Comparison of ENCODE assay signal across 21 cellular contexts in the genomic region with DNA sequence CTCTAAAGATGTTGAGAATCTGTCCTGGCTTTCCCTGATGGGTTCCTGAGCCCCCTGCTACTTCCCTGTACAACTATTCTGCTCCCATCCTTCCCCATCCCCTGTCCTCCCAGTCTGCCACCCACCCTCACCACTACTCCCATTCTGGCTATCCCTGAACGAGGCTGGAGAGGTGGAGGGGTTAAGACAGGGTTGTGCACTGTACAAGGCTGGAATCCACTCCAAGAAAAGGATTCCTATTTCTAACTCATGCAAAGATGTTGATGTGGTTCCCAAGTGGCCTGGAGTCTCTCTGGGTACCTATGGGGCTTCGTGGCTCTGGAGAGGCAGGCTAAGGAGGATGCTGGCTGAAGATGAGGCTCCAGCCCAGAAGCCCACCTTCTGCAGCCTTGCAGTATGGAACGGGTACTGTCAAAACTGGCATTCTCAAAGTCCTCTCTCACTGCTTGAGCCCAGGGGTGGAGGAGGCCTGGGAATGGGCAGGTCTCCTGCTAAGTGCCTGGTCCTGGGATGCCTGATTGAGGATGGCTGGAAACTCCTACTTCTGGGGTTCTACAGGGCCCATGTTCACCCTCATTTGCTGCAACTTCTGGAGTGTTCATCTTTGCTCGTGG. TPM values are rescaled to one million over a fixed set of nuclear protein-coding genes. Genes with fewer than 3 reads are reported as not detected.
DNase-seq lines count a peak whose midpoint lies in the region; ATAC-seq and TF ChIP-seq lines count a peak whose summit lies in the region.
"Had no signal": no experiment of that assay in that cellular context is flagged by ENCODE, and none has a peak within 500 bp of the region (broad histone marks: within the 10 kb centered on the region; RNA-seq: fewer than 3 reads in every experiment).

No MANE protein-coding gene starts in this region.

- H3K36me3 ChIP-seq in PC-9 (ENCODE audit: low read depth): no peaks in the 10 kb centered on the region
- no peaks in the 10 kb centered on the region for H3K36me3 ChIP-seq in adrenal gland (replicated peaks in 1 of 2)

- H3K4me3 ChIP-seq in PC-9 (no peak overlapping the region), adrenal gland (no peak overlapping the region)

- TF ChIP-seq POLR2A in adrenal gland (IDR thresholded peaks at IDR 0.05): no peak

- DNase-seq in GM10266 (ENCODE audit: extremely low spot score) (peak; percentile 17), WTC11 (ENCODE audit: low spot score) (no peak), glutamatergic neuron (no peak), PC-9 (no peak), adrenal gland (no peak), NCI-H1436 (lab: John Stamatoyannopoulos, UW) (no peak)
- DNase-seq: ACHN; C1 segment of cervical spinal cord; CD8-positive, alpha-beta T cell; HFFc6; MV-4-11; NCI-H1694 treated with DMSO at 0.1 percent for 48 hours; NCI-H2081 treated with DMSO at 0.1 percent for 48 hours; PC-3; RPMI8226; SHP77 treated with DMSO at 0.1 percent for 48 hours had no signal

- POLR2A ChIA-PET in WTC11 (lab: Charles Lee) (no interaction called here), PC-9 (lab: Charles Lee; ENCODE audit: unreplicated experiment) (no interaction called here)

- H3K79me2 ChIP-seq in PC-9 (ENCODE audit: low read depth): no peaks in the 10 kb centered on the region

- H3K4me2 ChIP-seq in PC-9: no peak overlapping the region

- no peaks in the 10 kb centered on the region for H4K20me1 ChIP-seq in PC-9 (ENCODE audit: insufficient read depth)

- H3K4me3 Mint-ChIP-seq in WTC11 (peak overlapping the region; percentile 60), glutamatergic neuron (ENCODE audit: unreplicated experiment) (peak overlapping the region; percentile 46)
- H3K4me3 Mint-ChIP-seq in stimulated activated memory B cell treated with anti-CD40 and anti-IgM and Interleukin-4, amounts not matched to agents 10 μg/mL and 1 μg/mL and 100 μg/mL, for 72 hours: peak overlapping the region; percentile 11
- H3K4me3 Mint-ChIP-seq: CD8-positive, alpha-beta T cell; HFFc6 had no signal

- CTCF ChIA-PET in WTC11 (lab: Charles Lee) (no interaction called here), PC-9 (lab: Charles Lee) (no interaction called here)

- peaks cover 98% of the 10 kb centered on the region for H3K27me3 Mint-ChIP-seq in WTC11 (ENCODE audit: low read depth)
- peaks cover 46% of the 10 kb centered on the region for H3K27me3 Mint-ChIP-seq in glutamatergic neuron (ENCODE audit: unreplicated experiment)
- peaks cover 97% of the 10 kb centered on the region for H3K27me3 Mint-ChIP-seq in stimulated activated memory B cell treated with anti-CD40 and anti-IgM and Interleukin-4, amounts not matched to agents 10 μg/mL and 1 μg/mL and 100 μg/mL, for 72 hours

- no peak for TF ChIP-seq CTCF in GM10266 (IDR thresholded peaks at IDR 0.05; ENCODE audit: control insufficient read depth, insufficient read depth, low read depth, missing control alignments)
- TF ChIP-seq CTCF in WTC11 (IDR thresholded peaks at IDR 0.05): no peak
- no peak for TF ChIP-seq CTCF in glutamatergic neuron (IDR thresholded peaks at IDR 0.05; ENCODE audit: partially characterized antibody, unreplicated experiment)
- no peak for TF ChIP-seq CTCF in PC-9 (conservative IDR thresholded peaks at IDR 0.05)
- TF ChIP-seq CTCF in adrenal gland (IDR thresholded peaks at IDR 0.05): no peak

- H2AFZ ChIP-seq in PC-9: no peak overlapping the region

- intact Hi-C loops in PC-9 (cut with micrococcal nuclease; ENCODE audit: unreplicated experiment) (no loop called here), adrenal gland (cut with DNase I) (no loop called here)

- ATAC-seq in WTC11 (no peak), HG03039 (IDR thresholded peaks at IDR 0.05; ENCODE audit: unreplicated experiment) (no peak)
- no peak for ATAC-seq in stimulated activated memory B cell treated with anti-CD40 and anti-IgM and Interleukin-4, amounts not matched to agents 10 μg/mL and 1 μg/mL and 100 μg/mL, for 72 hours
- ATAC-seq: CD8-positive, alpha-beta T cell; PC-3 had no signal

- peaks cover 63% of the 10 kb centered on the region for H3K27me3 ChIP-seq in PC-9 (ENCODE audit: insufficient read depth, low read depth)
- peaks cover 94% of the 10 kb centered on the region for H3K27me3 ChIP-seq in adrenal gland

- H3K9me3 Mint-ChIP-seq in WTC11 (no peaks in the 10 kb centered on the region), glutamatergic neuron (ENCODE audit: unreplicated experiment) (peaks cover 4% of the 10 kb centered on the region)
- H3K9me3 Mint-ChIP-seq in stimulated activated memory B cell treated with anti-CD40 and anti-IgM and Interleukin-4, amounts not matched to agents 10 μg/mL and 1 μg/mL and 100 μg/mL, for 72 hours: no peaks in the 10 kb centered on the region
- H3K9me3 Mint-ChIP-seq: CD8-positive, alpha-beta T cell; HFFc6; IgD-negative memory B cell had no signal

- H3K4me1 Mint-ChIP-seq in WTC11 (peaks cover 18% of the 10 kb centered on the region), glutamatergic neuron (ENCODE audit: low read depth, unreplicated experiment) (peaks cover 3% of the 10 kb centered on the region)
- peaks cover 17% of the 10 kb centered on the region for H3K4me1 Mint-ChIP-seq in stimulated activated memory B cell treated with anti-CD40 and anti-IgM and Interleukin-4, amounts not matched to agents 10 μg/mL and 1 μg/mL and 100 μg/mL, for 72 hours

- no TSS peak for BruUV-seq in PC-9 (replicated peaks; lab: Mats Ljungman, UMichigan)

- no peaks in the 10 kb centered on the region for H3F3A ChIP-seq in PC-9 (ENCODE audit: insufficient read depth, low read depth)

- no peaks in the 10 kb centered on the region for H3K9me2 ChIP-seq in PC-9 (ENCODE audit: insufficient read depth)

- H3K4me1 ChIP-seq in PC-9 (replicated peaks; ENCODE audit: insufficient read depth) (no peaks in the 10 kb centered on the region), adrenal gland (replicated peaks in 1 of 2) (peaks cover 10 to 13% of the 10 kb centered on the region in 2 donors)

- H3K27ac ChIP-seq in PC-9: no peak overlapping the region
- no peak overlapping the region for H3K27ac ChIP-seq in adrenal gland
- H3K27ac ChIP-seq: SK-N-MC had no signal

- no peak overlapping the region for H3K27ac Mint-ChIP-seq in WTC11
- no peak overlapping the region for H3K27ac Mint-ChIP-seq in glutamatergic neuron (ENCODE audit: unreplicated experiment)
- H3K27ac Mint-ChIP-seq in stimulated activated memory B cell treated with anti-CD40 and anti-IgM and Interleukin-4, amounts not matched to agents 10 μg/mL and 1 μg/mL and 100 μg/mL, for 72 hours: no peak overlapping the region
- H3K27ac Mint-ChIP-seq: CD8-positive, alpha-beta T cell; H9; HFFc6 had no signal

- H3K9me3 ChIP-seq in PC-9 (ENCODE audit: insufficient read depth, low read depth): no peaks in the 10 kb centered on the region
- no peaks in the 10 kb centered on the region for H3K9me3 ChIP-seq in adrenal gland (replicated peaks in 1 of 3)

- no peaks in the 10 kb centered on the region for H3K36me3 Mint-ChIP-seq in WTC11
- H3K36me3 Mint-ChIP-seq in glutamatergic neuron (ENCODE audit: unreplicated experiment): no peaks in the 10 kb centered on the region
- H3K36me3 Mint-ChIP-seq in stimulated activated memory B cell treated with anti-CD40 and anti-IgM and Interleukin-4, amounts not matched to agents 10 μg/mL and 1 μg/mL and 100 μg/mL, for 72 hours: no peaks in the 10 kb centered on the region
- H3K36me3 Mint-ChIP-seq: CD8-positive, alpha-beta T cell; IgD-negative memory B cell had no signal

- WGBS in adrenal gland, 4 donors: 30 to 64% (median 46%) methylated on average over 3 to 4 of the region's 4 CpGs

TF ChIP-seq in WTC11, 78 proteins besides CTCF, POLR2A, EP300 and RAD21 (continues in another document):
- no peak for TF ChIP-seq FOXP1 (CRISPR knock-in tag; IDR thresholded peaks at IDR 0.05; ENCODE audit: borderline replicate concordance)
- no peak for TF ChIP-seq TP53 (CRISPR knock-in tag; IDR thresholded peaks at IDR 0.05)
- no peak for TF ChIP-seq NFE2L1 (CRISPR knock-in tag; IDR thresholded peaks at IDR 0.05)
- TF ChIP-seq ZNF423 (CRISPR knock-in tag; IDR thresholded peaks at IDR 0.05): no peak
- TF ChIP-seq ZNF317 (CRISPR knock-in tag; IDR thresholded peaks at IDR 0.05; ENCODE audit: borderline replicate concordance, low read depth): no peak
- TF ChIP-seq, protein P1, sequence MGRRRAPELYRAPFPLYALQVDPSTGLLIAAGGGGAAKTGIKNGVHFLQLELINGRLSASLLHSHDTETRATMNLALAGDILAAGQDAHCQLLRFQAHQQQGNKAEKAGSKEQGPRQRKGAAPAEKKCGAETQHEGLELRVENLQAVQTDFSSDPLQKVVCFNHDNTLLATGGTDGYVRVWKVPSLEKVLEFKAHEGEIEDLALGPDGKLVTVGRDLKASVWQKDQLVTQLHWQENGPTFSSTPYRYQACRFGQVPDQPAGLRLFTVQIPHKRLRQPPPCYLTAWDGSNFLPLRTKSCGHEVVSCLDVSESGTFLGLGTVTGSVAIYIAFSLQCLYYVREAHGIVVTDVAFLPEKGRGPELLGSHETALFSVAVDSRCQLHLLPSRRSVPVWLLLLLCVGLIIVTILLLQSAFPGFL (CRISPR knock-in tag; IDR thresholded peaks at IDR 0.05; ENCODE audit: borderline replicate concordance): no peak
- no peak for TF ChIP-seq RORB (CRISPR knock-in tag; IDR thresholded peaks at IDR 0.05)
- no peak for TF ChIP-seq IRF2 (CRISPR knock-in tag; IDR thresholded peaks at IDR 0.05; ENCODE audit: borderline replicate concordance, low read depth)
- no peak for TF ChIP-seq JAZF1 (CRISPR knock-in tag; IDR thresholded peaks at IDR 0.05)
- no peak for TF ChIP-seq TCF7 (CRISPR knock-in tag; IDR thresholded peaks at IDR 0.05; ENCODE audit: low read depth)

RNA-seq across cellular contexts. Expression of a gene that starts 1.3 kb away (rescaled TPM):
- total RNA-seq in WTC11 (2021) (not detected in 3 replicates), glutamatergic neuron (ENCODE audit: unreplicated experiment) (not detected), PC-9 (2021) (not detected in 2 replicates), adrenal gland (1 to 10 TPM in 3 of 8 donors, under 1 TPM in 1, not detected in 4; 0.31 to 7.2 (median 1.9) TPM)
- polyA plus RNA-seq in adrenal gland: 10 to 100 TPM in 1 of 3 donors, 1 to 10 TPM in 2; 3.5 to 16.5 (median 5.3) TPM
- total RNA-seq: CD8-positive, alpha-beta T cell; H9; HFFc6 had no signal
- polyA plus RNA-seq: IgD-negative memory B cell had no signal

RNA-seq across cellular contexts. Expression of a gene that starts 7.0 kb away (rescaled TPM):
- total RNA-seq in WTC11 (2021): not detected in 3 replicates
- total RNA-seq in glutamatergic neuron (ENCODE audit: unreplicated experiment): 0.49 TPM
- not detected in 2 replicates for total RNA-seq in PC-9 (2021)
- total RNA-seq in adrenal gland: 1 to 10 TPM in 3 of 8 donors, under 1 TPM in 1, not detected in 4; 0.57 to 6.8 (median 3.9) TPM
- polyA plus RNA-seq in adrenal gland: 10 to 100 TPM in 1 of 3 donors, 1 to 10 TPM in 2; 1.6 to 26.6 (median 7.2) TPM
- total RNA-seq: CD8-positive, alpha-beta T cell; H9; HFFc6 had no signal
- polyA plus RNA-seq: IgD-negative memory B cell had no signal

RNA-seq across cellular contexts. Expression of a gene that starts 26.8 kb away (rescaled TPM):
- 0.16 to 0.46 TPM (median 0.26 TPM) in 3 replicates for total RNA-seq in WTC11 (2021)
- 46.1 TPM for total RNA-seq in glutamatergic neuron (ENCODE audit: unreplicated experiment)
- total RNA-seq in PC-9 (2021): 0.17 and 0.20 TPM in 2 replicates
- 1 to 10 TPM in 3 of 8 donors, under 1 TPM in 2, not detected in 3; 0.13 to 8.7 (median 1.7) TPM for total RNA-seq in adrenal gland
- 10 to 100 TPM in 1 of 3 donors, 1 to 10 TPM in 2; 1.7 to 10.4 (median 5.0) TPM for polyA plus RNA-seq in adrenal gland
- total RNA-seq: CD8-positive, alpha-beta T cell had no signal
- polyA plus RNA-seq: IgD-negative memory B cell had no signal

RNA-seq across cellular contexts. Expression of a gene that starts 55.1 kb away (rescaled TPM):
- 0.44 to 1.0 TPM (median 0.48 TPM) in 3 replicates for total RNA-seq in WTC11 (2021)
- total RNA-seq in glutamatergic neuron (ENCODE audit: unreplicated experiment): 1.1 TPM
- total RNA-seq in PC-9 (2021): not detected in 2 replicates
- under 1 TPM in 1 of 8 donors, not detected in 7; 0.04 TPM for total RNA-seq in adrenal gland
- under 1 TPM; 0.05 to 0.16 (median 0.10) TPM for polyA plus RNA-seq in adrenal gland
- total RNA-seq: CD8-positive, alpha-beta T cell; HFFc6 had no signal
- polyA plus RNA-seq: IgD-negative memory B cell had no signal
